Comparison of ENCODE assay signal across 8 cellular contexts in the genomic region with DNA sequence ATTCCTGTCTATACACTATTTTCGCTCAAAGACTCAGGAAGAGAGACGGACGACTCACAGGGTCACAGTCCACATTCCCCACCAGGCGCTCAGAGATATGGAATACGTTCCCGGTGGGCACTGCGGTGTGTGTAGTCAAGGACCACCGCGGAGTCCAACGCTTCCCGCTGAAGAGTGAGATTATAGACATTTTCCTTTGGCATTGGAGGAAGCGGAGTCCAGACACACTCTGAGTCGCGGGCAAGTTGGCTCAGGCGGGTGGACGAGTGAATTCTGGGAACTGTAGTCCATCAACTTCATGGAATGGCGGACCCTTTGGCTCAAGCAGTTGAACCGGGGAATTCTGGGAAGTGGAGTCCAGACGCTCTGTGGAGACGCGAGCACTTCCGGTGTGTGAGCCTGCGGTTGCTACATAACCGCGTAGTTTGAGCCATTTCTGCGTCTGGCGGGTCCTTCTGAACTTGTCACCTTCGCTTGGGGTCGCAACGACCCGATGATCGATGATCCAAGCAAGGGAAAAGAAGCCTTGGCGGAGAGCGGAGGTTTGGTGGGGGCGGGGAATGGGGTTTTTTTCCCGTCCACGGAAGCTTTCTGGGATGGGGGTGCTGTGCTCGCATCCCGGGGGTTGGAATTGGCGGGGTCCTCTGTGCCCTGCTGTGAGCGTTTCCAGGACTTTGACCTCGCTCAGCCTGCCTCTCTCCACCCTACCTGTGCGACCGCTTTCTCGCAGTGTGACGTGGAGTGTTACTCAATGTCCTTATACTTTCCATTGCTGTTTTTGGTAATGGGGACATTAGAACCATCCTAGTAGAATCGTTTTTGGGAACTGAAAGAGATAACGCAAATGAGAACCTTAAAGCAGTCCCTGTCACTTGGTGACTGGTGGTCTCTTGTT. TPM values are rescaled to one million over a fixed set of nuclear protein-coding genes. Genes with fewer than 3 reads are reported as not detected.
A peak's percentile ranks its signal among the peaks of the same experiment; 100 is the strongest.
DNase-seq lines count a peak whose midpoint lies in the region; ATAC-seq and TF ChIP-seq lines count a peak whose summit lies in the region.

A gene (plus strand): TSS at position 392 of the 895 bp plus-strand sequence. CDS start 4,122 bp downstream, outside the sequence.

- no peak for TF ChIP-seq CTCF in natural killer cell (IDR thresholded peaks at IDR 0.05)

- peaks cover 46% of the 10 kb centered on the region for H3K36me3 Mint-ChIP-seq in activated T-helper 2 cell treated with anti-CD3 and anti-CD28 coated beads, Interferon-gamma antibody, Interleukin-2, Interleukin-4, amounts not matched to agents 10 μg/mL and 5 μg/mL and 100 μg/mL, durations not matched to agents 14 hours and 24 hours and 36 hours (ENCODE audit: low read depth)
- H3K36me3 Mint-ChIP-seq in natural killer cell = peaks cover 18% of the 10 kb centered on the region

- H3K9ac ChIP-seq in GM23248 (peak within 1 kb of the TSS; percentile 90), Karpas-422 (ENCODE audit: low read length) (peak within 1 kb of the TSS; percentile 79)

- H3F3A ChIP-seq in GM23248 (ENCODE audit: insufficient read depth) = peaks cover 10% of the 10 kb centered on the region; the same call in 1 of the 2 replicates

- H3K9me3 ChIP-seq in GM23248 (ENCODE audit: low read depth) (no peaks in the 10 kb centered on the region), Karpas-422 (ENCODE audit: low read length) (peaks cover 7% of the 10 kb centered on the region)

- H3K27ac ChIP-seq in GM23248 = peak within 1 kb of the TSS; percentile 65
- H3K27ac ChIP-seq in Karpas-422 (ENCODE audit: low read length) = peak within 1 kb of the TSS; percentile 34; the same call in 1 of the 2 replicates

- H3K4me2 ChIP-seq in GM23248 (ENCODE audit: unreplicated experiment) = peak within 1 kb of the TSS; percentile 95
- H3K4me2 ChIP-seq in Karpas-422 (ENCODE audit: low read depth, low read length, poor library complexity, severe bottlenecking) = peak within 1 kb of the TSS; percentile 74

- WGBS in GM23248 (ENCODE audit: low coverage in 1 of 2, low lambda C conversion rate in 2 of 2, missing lambda C conversion rate in 2 of 2), 2 experiments = 1 to 2% methylated on average over 43 to 48 of the region's 48 CpGs

- ATAC-seq in natural killer cell = peak; percentile 94 to 99 (median 98)

- H3K9me3 Mint-ChIP-seq in activated T-helper 2 cell treated with anti-CD3 and anti-CD28 coated beads, Interferon-gamma antibody, Interleukin-2, Interleukin-4, amounts not matched to agents 10 μg/mL and 5 μg/mL and 100 μg/mL, durations not matched to agents 14 hours and 24 hours and 36 hours = peaks cover 53% of the 10 kb centered on the region
- peaks cover 12 to 16% of the 10 kb centered on the region in 2 donors for H3K9me3 Mint-ChIP-seq in natural killer cell

- peaks cover 9% of the 10 kb centered on the region; the same call in 1 of the 2 replicates for H3K4me1 ChIP-seq in GM23248 (ENCODE audit: insufficient read depth)
- H3K4me1 ChIP-seq in Karpas-422 (ENCODE audit: low read length) = peaks cover 10% of the 10 kb centered on the region

- no peaks in the 10 kb centered on the region; the same call in 1 of the 2 replicates for H3K36me3 ChIP-seq in GM23248 (ENCODE audit: low read depth)
- H3K36me3 ChIP-seq in Karpas-422 (ENCODE audit: insufficient read depth, low read length) = peaks cover 14% of the 10 kb centered on the region

- H4K20me1 ChIP-seq in GM23248 (ENCODE audit: insufficient read depth) (no peaks in the 10 kb centered on the region), Karpas-422 (ENCODE audit: insufficient read depth, low read depth, low read length) (no peaks in the 10 kb centered on the region)

- H3K27me3 Mint-ChIP-seq in activated T-helper 2 cell treated with anti-CD3 and anti-CD28 coated beads, Interferon-gamma antibody, Interleukin-2, Interleukin-4, amounts not matched to agents 10 μg/mL and 5 μg/mL and 100 μg/mL, durations not matched to agents 14 hours and 24 hours and 36 hours (ENCODE audit: low read depth) = no peaks in the 10 kb centered on the region
- peaks cover 0 to 3% of the 10 kb centered on the region in 2 donors for H3K27me3 Mint-ChIP-seq in natural killer cell (ENCODE audit: low read depth in 2 of 2)

- no peaks in the 10 kb centered on the region for H3K9me2 ChIP-seq in GM23248 (ENCODE audit: insufficient read depth)
- H3K9me2 ChIP-seq in Karpas-422 (replicated peaks; ENCODE audit: insufficient read depth, low read length) = no peaks in the 10 kb centered on the region

- H3K4me3 Mint-ChIP-seq in activated T-helper 2 cell treated with anti-CD3 and anti-CD28 coated beads, Interferon-gamma antibody, Interleukin-2, Interleukin-4, amounts not matched to agents 10 μg/mL and 5 μg/mL and 100 μg/mL, durations not matched to agents 14 hours and 24 hours and 36 hours (ENCODE audit: low read depth) = peak within 1 kb of the TSS; percentile 100
- peak within 1 kb of the TSS; percentile 97 for H3K4me3 Mint-ChIP-seq in natural killer cell

- DNase-seq in EH (ENCODE audit: low read depth) (peak; percentile 97), GM23248 (peak; percentile 99), Karpas-422 (peak; percentile 96), RPMI7951 (ENCODE audit: low read depth) (peak; percentile 97), fibroblast of peridontal ligament (ENCODE audit: extremely low read depth) (peak; percentile 96), natural killer cell (peak; percentile 70)
- peak; percentile 81 for DNase-seq in activated T-helper 2 cell treated with anti-CD3 and anti-CD28 coated beads, Interferon-gamma antibody, Interleukin-2, Interleukin-4, amounts not matched to agents 10 μg/mL and 5 μg/mL and 100 μg/mL, durations not matched to agents 14 hours and 24 hours and 36 hours (ENCODE audit: low spot score)
- peak; percentile 51 to 81 (median 74) for DNase-seq in stimulated activated naive CD4-positive, alpha-beta T cell (lab: John Stamatoyannopoulos, UW)

- H3K27me3 ChIP-seq in GM23248 (replicated peaks; ENCODE audit: insufficient read depth) = no peaks in the 10 kb centered on the region
- H3K27me3 ChIP-seq in Karpas-422 (ENCODE audit: low read length) = no peaks in the 10 kb centered on the region

- H3K27ac Mint-ChIP-seq in activated T-helper 2 cell treated with anti-CD3 and anti-CD28 coated beads, Interferon-gamma antibody, Interleukin-2, Interleukin-4, amounts not matched to agents 10 μg/mL and 5 μg/mL and 100 μg/mL, durations not matched to agents 14 hours and 24 hours and 36 hours = peak within 1 kb of the TSS; percentile 97
- H3K27ac Mint-ChIP-seq in natural killer cell = peak within 1 kb of the TSS; percentile 87 to 93

- peaks cover 15% of the 10 kb centered on the region for H3K4me1 Mint-ChIP-seq in activated T-helper 2 cell treated with anti-CD3 and anti-CD28 coated beads, Interferon-gamma antibody, Interleukin-2, Interleukin-4, amounts not matched to agents 10 μg/mL and 5 μg/mL and 100 μg/mL, durations not matched to agents 14 hours and 24 hours and 36 hours (ENCODE audit: low read depth)
- H3K4me1 Mint-ChIP-seq in natural killer cell = peaks cover 32 to 34% of the 10 kb centered on the region in 2 donors

- H2AFZ ChIP-seq in GM23248 = peak within 1 kb of the TSS; percentile 100
- H2AFZ ChIP-seq in Karpas-422 (ENCODE audit: low read length) = peak within 1 kb of the TSS; percentile 100

- intact Hi-C loops in activated T-helper 2 cell treated with anti-CD3 and anti-CD28 coated beads, Interferon-gamma antibody, Interleukin-2, Interleukin-4, amounts not matched to agents 10 μg/mL and 5 μg/mL and 100 μg/mL, durations not matched to agents 14 hours and 24 hours and 36 hours (cut with micrococcal nuclease) = loop anchor here (1.0 to 10.0 kb wide), 9 partner anchors 19 to 210 kb away; a partner anchor contains a TSS
- intact Hi-C loops in natural killer cell (cut with micrococcal nuclease) = loop anchor here (1.0 to 2.0 kb wide), 3 partner anchors 19 to 92 kb away; a partner anchor contains a TSS

- peaks cover 49% of the 10 kb centered on the region for H3K79me2 ChIP-seq in GM23248 (ENCODE audit: insufficient read depth)
- no peaks in the 10 kb centered on the region; the same call in 1 of the 2 replicates for H3K79me2 ChIP-seq in Karpas-422 (ENCODE audit: low read length)

- in situ Hi-C loops in GM23248 (cut with MboI) = no loop called here

- H3K4me3 ChIP-seq in GM23248 = peak within 1 kb of the TSS; percentile 98
- peak within 1 kb of the TSS; percentile 88 for H3K4me3 ChIP-seq in Karpas-422 (ENCODE audit: low read length)

RNA-seq across cellular contexts. Expression of the gene that starts here (rescaled TPM):
- total RNA-seq in GM23248 (2014; rRNA removed; shearing (Covaris generic)) = 1.9 and 3.9 TPM in 2 replicates
- 2.2 and 2.7 TPM in 2 replicates for polyA plus RNA-seq in GM23248 (2016; fragmentation: Nextera tagmentation; extraction: Ambion mirVana)
- total RNA-seq in Karpas-422 (2014; rRNA removed; shearing (Covaris generic); ENCODE audit: low replicate concordance) = 2.9 and 4.3 TPM in 2 replicates
- total RNA-seq in RPMI7951 (2014; rRNA removed; shearing (Covaris generic)) = 4.8 and 5.0 TPM in 2 replicates
- 3.8 and 4.5 TPM in 2 replicates for total RNA-seq in activated T-helper 2 cell treated with anti-CD3 and anti-CD28 coated beads, Interferon-gamma antibody, Interleukin-2, Interleukin-4, amounts not matched to agents 10 μg/mL and 5 μg/mL and 100 μg/mL, durations not matched to agents 14 hours and 24 hours and 36 hours
- 1 to 10 TPM; 2.3 to 6.3 (median 3.4) TPM for total RNA-seq in natural killer cell

Comparison
In these comparisons a context has a peak if more than half of its experiments do, and no peak if none do; other contexts are left out.
1. Peak in every context shown above with its lines: DNase-seq, ATAC-seq, H3K4me3 ChIP-seq and H3K27ac ChIP-seq.